18 cellular contexts compared by ENCODE assay signal in the genomic region with DNA sequence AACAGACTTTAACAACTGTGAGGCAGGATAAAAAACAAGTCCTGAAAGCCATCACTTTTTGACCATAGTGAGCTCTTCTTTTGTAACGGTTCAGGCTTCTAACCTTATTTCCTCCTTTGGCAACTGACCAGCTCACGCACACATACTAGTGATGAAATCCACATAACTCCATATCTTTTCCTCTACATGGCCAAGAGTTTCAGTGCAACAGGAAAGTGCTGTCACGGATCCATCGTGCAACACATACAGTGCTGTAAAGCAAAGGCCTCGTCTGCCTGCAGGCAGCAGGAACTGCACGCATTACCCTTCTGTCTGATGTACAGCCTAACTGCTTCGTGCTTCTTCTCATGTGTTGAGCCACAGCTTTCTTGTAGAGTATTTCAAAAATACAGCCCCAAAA.
DNase-seq lines count a peak whose midpoint lies in the region; ATAC-seq and TF ChIP-seq lines count a peak whose summit lies in the region.
"Had no signal": no experiment of that assay in that cellular context is flagged by ENCODE, and none has a peak within 500 bp of the region (broad histone marks: within the 10 kb centered on the region; RNA-seq: fewer than 3 reads in every experiment).

No MANE protein-coding gene starts in this region.

- ATAC-seq in gastroesophageal sphincter, result no peak

- peaks cover 0 to 57% of the 10 kb centered on the region in 2 donors for H3K36me3 ChIP-seq in gastroesophageal sphincter
- H3K36me3 ChIP-seq: BE2C had no signal

- H3K4me3 ChIP-seq in gastroesophageal sphincter, result no peak overlapping the region

- no peak overlapping the region for H3K4me3 Mint-ChIP-seq in endothelial cell (ENCODE audit: unreplicated experiment)
- H3K4me3 Mint-ChIP-seq: CD4-positive, alpha-beta T cell had no signal

- H3K27ac Mint-ChIP-seq in endothelial cell (ENCODE audit: unreplicated experiment), result no peak overlapping the region
- H3K27ac Mint-ChIP-seq: CD4-positive, alpha-beta T cell had no signal

- no peaks in the 10 kb centered on the region for H3K27me3 ChIP-seq in gastroesophageal sphincter
- H3K27me3 ChIP-seq: BE2C had no signal

- no peaks in the 10 kb centered on the region for H3K27me3 Mint-ChIP-seq in endothelial cell (ENCODE audit: unreplicated experiment)
- H3K27me3 Mint-ChIP-seq: CD4-positive, alpha-beta T cell had no signal

- TF ChIP-seq CTCF in endothelial cell (IDR thresholded peaks at IDR 0.05; ENCODE audit: unreplicated experiment), result no peak
- TF ChIP-seq CTCF in gastroesophageal sphincter (IDR thresholded peaks at IDR 0.05), result no peak

- 59 to 70% methylated on average over 4 to 7 of the region's 7 CpGs for WGBS in gastroesophageal sphincter (ENCODE audit: low coverage in 1 of 2), 2 donors

- no peaks in the 10 kb centered on the region for H3K9me3 ChIP-seq in gastroesophageal sphincter
- H3K9me3 ChIP-seq: BE2C, Caco-2 had no signal

- TF ChIP-seq POLR2A in gastroesophageal sphincter (IDR thresholded peaks at IDR 0.05), result no peak

- H3K27ac ChIP-seq in gastroesophageal sphincter, result no peak overlapping the region
- H3K27ac ChIP-seq: KMS-11 had no signal

- no peak for TF ChIP-seq EP300 in gastroesophageal sphincter (IDR thresholded peaks at IDR 0.05)

- H3K4me1 ChIP-seq in gastroesophageal sphincter, result no peaks in the 10 kb centered on the region
- H3K4me1 ChIP-seq: BE2C, Caco-2 had no signal

- no peaks in the 10 kb centered on the region for H3K9me3 Mint-ChIP-seq in endothelial cell (ENCODE audit: unreplicated experiment)
- H3K9me3 Mint-ChIP-seq: CD4-positive, alpha-beta T cell had no signal

- H3K36me3 Mint-ChIP-seq in endothelial cell (ENCODE audit: low read depth, unreplicated experiment), result no peaks in the 10 kb centered on the region

- peak; percentile 59 for DNase-seq in EH (ENCODE audit: low read depth)
- peak; percentile 2 for DNase-seq in fibroblast of gingiva (ENCODE audit: low read depth)
- DNase-seq in iris pigment epithelial cell (ENCODE audit: low read depth), result peak; percentile 57
- DNase-seq in endothelial cell (ENCODE audit: low spot score), result no peak
- DNase-seq in NCI-H2029 (lab: John Stamatoyannopoulos, UW), result no peak
- DNase-seq: BE2C; Caco-2; CD4-positive, alpha-beta T cell; EL; GOT3; NCI-H1436; NCI-H1930; NCI-H345; NCI-H524 treated with DMSO at 0.1 percent for 48 hours; RPMI8226 had no signal

- H3K4me1 Mint-ChIP-seq in endothelial cell (ENCODE audit: unreplicated experiment), result no peaks in the 10 kb centered on the region

TF ChIP-seq in PFSK-1, 5 proteins besides CTCF, POLR2A, EP300 and RAD21:
- TF ChIP-seq TAF1 (IDR thresholded peaks at IDR 0.05; ENCODE audit: borderline replicate concordance, insufficient read depth, low read length) (no peak), POLR2AphosphoS5 (IDR thresholded peaks at IDR 0.05; ENCODE audit: low read depth, low read length) (no peak), FOXP2 (optimal IDR thresholded peaks at IDR 0.05; ENCODE audit: borderline replicate concordance, extremely low read depth, extremely low read length, insufficient read depth) (peak; percentile 69)
- TF ChIP-seq, protein P1, sequence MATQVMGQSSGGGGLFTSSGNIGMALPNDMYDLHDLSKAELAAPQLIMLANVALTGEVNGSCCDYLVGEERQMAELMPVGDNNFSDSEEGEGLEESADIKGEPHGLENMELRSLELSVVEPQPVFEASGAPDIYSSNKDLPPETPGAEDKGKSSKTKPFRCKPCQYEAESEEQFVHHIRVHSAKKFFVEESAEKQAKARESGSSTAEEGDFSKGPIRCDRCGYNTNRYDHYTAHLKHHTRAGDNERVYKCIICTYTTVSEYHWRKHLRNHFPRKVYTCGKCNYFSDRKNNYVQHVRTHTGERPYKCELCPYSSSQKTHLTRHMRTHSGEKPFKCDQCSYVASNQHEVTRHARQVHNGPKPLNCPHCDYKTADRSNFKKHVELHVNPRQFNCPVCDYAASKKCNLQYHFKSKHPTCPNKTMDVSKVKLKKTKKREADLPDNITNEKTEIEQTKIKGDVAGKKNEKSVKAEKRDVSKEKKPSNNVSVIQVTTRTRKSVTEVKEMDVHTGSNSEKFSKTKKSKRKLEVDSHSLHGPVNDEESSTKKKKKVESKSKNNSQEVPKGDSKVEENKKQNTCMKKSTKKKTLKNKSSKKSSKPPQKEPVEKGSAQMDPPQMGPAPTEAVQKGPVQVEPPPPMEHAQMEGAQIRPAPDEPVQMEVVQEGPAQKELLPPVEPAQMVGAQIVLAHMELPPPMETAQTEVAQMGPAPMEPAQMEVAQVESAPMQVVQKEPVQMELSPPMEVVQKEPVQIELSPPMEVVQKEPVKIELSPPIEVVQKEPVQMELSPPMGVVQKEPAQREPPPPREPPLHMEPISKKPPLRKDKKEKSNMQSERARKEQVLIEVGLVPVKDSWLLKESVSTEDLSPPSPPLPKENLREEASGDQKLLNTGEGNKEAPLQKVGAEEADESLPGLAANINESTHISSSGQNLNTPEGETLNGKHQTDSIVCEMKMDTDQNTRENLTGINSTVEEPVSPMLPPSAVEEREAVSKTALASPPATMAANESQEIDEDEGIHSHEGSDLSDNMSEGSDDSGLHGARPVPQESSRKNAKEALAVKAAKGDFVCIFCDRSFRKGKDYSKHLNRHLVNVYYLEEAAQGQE (IDR thresholded peaks at IDR 0.05; ENCODE audit: insufficient read depth in 1 of 2, low read depth in 2 of 2, low read length in 2 of 2), result no peak

Comparison
In these comparisons a context has a peak if more than half of its experiments do, and no peak if none do; other contexts are left out.
1. DNase-seq: peak in EH (single experiment), fibroblast of gingiva (single experiment) and iris pigment epithelial cell (single experiment); none in endothelial cell (single experiment) and NCI-H2029 (single experiment).